ENCODE assay signal across 8 cellular contexts in the genomic region with DNA sequence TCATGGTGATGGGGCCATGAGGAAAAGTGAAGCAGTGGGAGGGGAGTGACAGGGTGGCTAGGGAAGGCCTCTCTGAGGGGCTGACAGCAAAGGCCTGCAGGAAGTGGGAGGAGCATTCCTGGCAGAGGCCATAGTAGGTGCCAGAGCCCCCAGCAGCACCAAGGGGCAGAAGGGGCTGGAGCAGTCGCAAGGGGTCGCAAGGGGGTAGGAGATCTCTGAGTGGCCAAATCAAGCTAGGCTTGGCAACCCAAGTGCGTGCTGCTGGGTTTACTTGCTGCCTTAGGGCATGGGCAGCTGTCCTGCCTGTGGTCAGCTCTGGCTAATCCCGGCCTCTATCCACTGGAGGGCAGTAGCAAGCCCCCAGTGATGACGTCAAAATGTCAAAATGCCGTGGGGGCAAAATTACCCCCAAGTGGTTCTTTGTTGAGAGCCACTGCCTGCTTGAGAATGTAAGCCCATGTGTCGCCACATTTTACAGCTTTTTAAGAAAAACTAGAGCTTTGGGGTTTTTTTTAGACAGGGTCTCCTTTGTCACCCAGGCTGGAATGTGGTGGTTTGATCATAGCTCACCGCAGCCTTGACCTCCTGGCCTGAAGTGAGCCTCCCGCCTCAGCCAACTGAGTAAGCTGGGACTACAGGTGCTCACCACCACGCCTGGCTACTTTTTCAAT. TPM values are rescaled to one million over a fixed set of nuclear protein-coding genes. Genes with fewer than 3 reads are reported as not detected.
DNase-seq lines count a peak whose midpoint lies in the region; ATAC-seq, FAIRE-seq and TF ChIP-seq lines count a peak whose summit lies in the region.

No MANE protein-coding gene starts in this region.

- H2BK120ac ChIP-seq in IMR-90 (ENCODE audit: low read depth, low read length): peak overlapping the region; percentile 88

- H3K79me1 ChIP-seq in IMR-90 (ENCODE audit: low read depth in 1 of 2, low read length in 2 of 2): peaks cover 14 to 73% of the 10 kb centered on the region in 2 experiments

- no TSS peak for BruUV-seq in IMR-90 (replicated peaks; lab: Mats Ljungman, UMichigan)

- CTCF ChIA-PET in IMR-90 (lab: Yijun Ruan, JAX): interaction anchor here (0.6 to 1.4 kb wide), 4 partner anchors 11 to 113 kb away, joined by 3 to 5 read pairs (median 4); no protein-coding TSS in a partner anchor

- H3F3A ChIP-seq in DOHH2 (ENCODE audit: control insufficient read depth, insufficient read depth): peaks cover 22% of the 10 kb centered on the region

- TF ChIP-seq EP300 in transverse colon (IDR thresholded peaks at IDR 0.05; ENCODE audit: low read depth): no peak

- H3K36me3 ChIP-seq in DOHH2 (ENCODE audit: control insufficient read depth, low read length): peaks cover 68% of the 10 kb centered on the region
- H3K36me3 ChIP-seq in IMR-90 (ENCODE audit: control insufficient read depth, insufficient read depth, low read length): peaks cover 43% of the 10 kb centered on the region
- H3K36me3 ChIP-seq in astrocyte (ENCODE audit: insufficient read depth, low read length): peaks cover 20% of the 10 kb centered on the region
- peaks cover 3% of the 10 kb centered on the region for H3K36me3 ChIP-seq in kidney epithelial cell (ENCODE audit: control insufficient read depth, insufficient read depth, low read length)
- H3K36me3 ChIP-seq in transverse colon: peaks cover 0 to 12% (median 4%) of the 10 kb centered on the region in 4 donors

- H2BK20ac ChIP-seq in IMR-90 (ENCODE audit: low read depth, low read length): peak overlapping the region; percentile 54; the same call in 1 of the 2 replicates

- in situ Hi-C loops in IMR-90 (cut with MboI; ENCODE audit: low sequenced_read_pairs): no loop called here
- in situ Hi-C loops in transverse colon (cut with MboI; ENCODE audit: low pct_ligation_motif_present in 1 of 4, low pct_unique_long_range_greater_than_20kb in 1 of 4, low sequenced_read_pairs in 3 of 4): no loop called here

- H3K4me2 ChIP-seq in DOHH2 (ENCODE audit: low read length): no peak overlapping the region
- H3K4me2 ChIP-seq in IMR-90 (ENCODE audit: low read depth, low read length): no peak overlapping the region
- peak overlapping the region; percentile 80 for H3K4me2 ChIP-seq in astrocyte (ENCODE audit: low read length)

- H3K4me1 ChIP-seq in DOHH2 (ENCODE audit: control insufficient read depth, low read length): peaks cover 26% of the 10 kb centered on the region
- peaks cover 44% of the 10 kb centered on the region for H3K4me1 ChIP-seq in IMR-90 (ENCODE audit: control insufficient read depth, insufficient read depth, low read length)
- peaks cover 60% of the 10 kb centered on the region for H3K4me1 ChIP-seq in astrocyte (ENCODE audit: insufficient read depth, low read length)
- H3K4me1 ChIP-seq in transverse colon: peaks cover 29 to 54% (median 37%) of the 10 kb centered on the region in 4 donors

- peak overlapping the region; percentile 12 for H2AK9ac ChIP-seq in IMR-90 (replicated peaks; ENCODE audit: low read depth, low read length, poor library complexity)

- H3K4ac ChIP-seq in IMR-90 (ENCODE audit: low read depth, low read length): peak overlapping the region; percentile 89

- no peaks in the 10 kb centered on the region for H3K9me3 Mint-ChIP-seq in astrocyte (ENCODE audit: unreplicated experiment)

- H3K9me1 ChIP-seq in IMR-90 (ENCODE audit: insufficient read depth, low read length): peaks cover 28% of the 10 kb centered on the region

- FAIRE-seq in astrocyte (lab: Jason Lieb, UNC): peak; percentile 63

- peaks cover 9% of the 10 kb centered on the region for H3K79me2 ChIP-seq in DOHH2 (ENCODE audit: control insufficient read depth, low read length)
- peaks cover 3% of the 10 kb centered on the region for H3K79me2 ChIP-seq in astrocyte (ENCODE audit: insufficient read depth, low read length)

- DNase-seq in IMR-90 (peak; percentile 80), astrocyte (ENCODE audit: low read depth) (peak; percentile 80), kidney epithelial cell (ENCODE audit: low read depth) (no peak), transverse colon (peak; percentile 41), DMS79 treated with DMSO at 0.1 percent for 48 hours (lab: John Stamatoyannopoulos, UW) (no peak)
- no peak for DNase-seq in activated CD4-positive, alpha-beta T cell treated with anti-CD3 and anti-CD28 coated beads, Interleukin-2, amount 50 U/mL, for 48 hours

- TF ChIP-seq RAD21 in IMR-90 (IDR thresholded peaks at IDR 0.05; ENCODE audit: low read length): peak; percentile 54

- H2AK5ac ChIP-seq in IMR-90 (ENCODE audit: low read depth, low read length): peak overlapping the region; percentile 98

- H3K27ac ChIP-seq in DOHH2 (ENCODE audit: low read depth, low read length) (no peak overlapping the region), IMR-90 (ENCODE audit: insufficient read depth, low read length) (peak overlapping the region; percentile 93), astrocyte (ENCODE audit: low read depth, low read length) (peak overlapping the region; percentile 100), transverse colon (peak overlapping the region; percentile 78 to 89 (median 83))

- H4K5ac ChIP-seq in IMR-90 (ENCODE audit: low read depth, low read length): no peak overlapping the region

- H3K23ac ChIP-seq in IMR-90 (ENCODE audit: low read depth, low read length): no peak overlapping the region

- H4K20me1 ChIP-seq in DOHH2 (ENCODE audit: control insufficient read depth, insufficient read depth, low read depth, low read length) (no peaks in the 10 kb centered on the region), IMR-90 (ENCODE audit: insufficient read depth, low read length) (peaks cover 66% of the 10 kb centered on the region), astrocyte (ENCODE audit: insufficient read depth, low read length) (peaks cover 37% of the 10 kb centered on the region)

- H3K27me3 ChIP-seq in DOHH2 (ENCODE audit: control insufficient read depth, low read length) (no peaks in the 10 kb centered on the region), IMR-90 (ENCODE audit: control insufficient read depth, insufficient read depth, low read length) (no peaks in the 10 kb centered on the region), astrocyte (ENCODE audit: insufficient read depth, low read length) (no peaks in the 10 kb centered on the region), kidney epithelial cell (ENCODE audit: control insufficient read depth, insufficient read depth, low read length) (no peaks in the 10 kb centered on the region), transverse colon (peaks cover 18% of the 10 kb centered on the region)

- H3K4me3 ChIP-seq in DOHH2 (ENCODE audit: low read length) (no peak overlapping the region), IMR-90 (ENCODE audit: insufficient read depth, low read depth, low read length) (no peak overlapping the region), astrocyte (ENCODE audit: insufficient read depth, low read depth, low read length) (no peak overlapping the region), kidney epithelial cell (ENCODE audit: low read depth, low read length) (no peak overlapping the region), transverse colon (no peak overlapping the region)

- H3K4me3 Mint-ChIP-seq in astrocyte (ENCODE audit: unreplicated experiment): peak overlapping the region; percentile 68

- H3K27me3 Mint-ChIP-seq in astrocyte (ENCODE audit: low read depth, unreplicated experiment): no peaks in the 10 kb centered on the region

- H3K36me3 Mint-ChIP-seq in astrocyte (ENCODE audit: low read depth, unreplicated experiment): peaks cover 19% of the 10 kb centered on the region

- TF ChIP-seq POLR2A in IMR-90 (IDR thresholded peaks at IDR 0.05; ENCODE audit: low read depth, low read length) (peak; percentile 56; the same call in 1 of the 2 replicates), transverse colon (IDR thresholded peaks at IDR 0.05) (no peak)

- intact Hi-C loops in IMR-90 (cut with micrococcal nuclease) (loop anchor here (1.0 kb wide), 1 partner anchor 110 kb away; no protein-coding TSS in a partner anchor), transverse colon (cut with DNase I; ENCODE audit: low total_unique reads) (no loop called here)

- H3K56ac ChIP-seq in IMR-90 (ENCODE audit: extremely low read depth, insufficient read depth, low read length): no peak overlapping the region

- POLR2A ChIA-PET in IMR-90 (lab: Charles Lee; ENCODE audit: unreplicated experiment): no interaction called here

- peak overlapping the region; percentile 78; the same call in 1 of the 2 replicates for H4K91ac ChIP-seq in IMR-90 (ENCODE audit: insufficient read depth, low read depth, low read length)

- peak overlapping the region; percentile 88 for H2BK5ac ChIP-seq in IMR-90 (ENCODE audit: low read depth, low read length, poor library complexity, severe bottlenecking)

- H2BK15ac ChIP-seq in IMR-90 (ENCODE audit: low read depth, low read length): no peak overlapping the region

- peak overlapping the region; percentile 74; the same call in 1 of the 2 replicates for H3K18ac ChIP-seq in IMR-90 (ENCODE audit: low read depth, low read length)

- dilution Hi-C loops in IMR-90 (cut with HindIII; ENCODE audit: low sequenced_read_pairs, unreplicated experiment): no loop called here

- H2AFZ ChIP-seq in IMR-90 (replicated peaks; ENCODE audit: low read length, poor library complexity): peak overlapping the region; percentile 53
- H2AFZ ChIP-seq in astrocyte (ENCODE audit: low read depth, low read length): no peak overlapping the region

- TF ChIP-seq CTCF in DOHH2 (IDR thresholded peaks at IDR 0.05; ENCODE audit: low read depth, low read length, poor library complexity, severe bottlenecking) (peak; percentile 58), IMR-90 (conservative IDR thresholded peaks at IDR 0.05; ENCODE audit: low read depth, low read length) (peak; percentile 82), astrocyte (IDR thresholded peaks at IDR 0.05; ENCODE audit: insufficient read depth, low read depth, low read length) (peak; percentile 70), kidney epithelial cell (IDR thresholded peaks at IDR 0.05; ENCODE audit: insufficient read depth, low read length, poor library complexity, severe bottlenecking) (peak; percentile 82), transverse colon (IDR thresholded peaks at IDR 0.05) (peak; percentile 37 to 55 (median 49))

- H4K8ac ChIP-seq in IMR-90 (ENCODE audit: low read depth in 2 of 2, low read length in 2 of 2): peak overlapping the region in 1 of 2 experiments; percentile 70; a peak in 2 of 4 replicates

- 50% methylated on average over 1 of the region's 10 CpGs; no CpG with 5 or more reads in 1 of the 2 experiments for WGBS in IMR-90 (ENCODE audit: extremely low coverage in 2 of 2, insufficient read length in 1 of 2), 2 experiments
- 60 to 80% methylated on average over 1 to 10 of the region's 10 CpGs for WGBS in transverse colon (ENCODE audit: low coverage in 1 of 2), 2 donors

- no peaks in the 10 kb centered on the region for H3K9me2 ChIP-seq in DOHH2 (replicated peaks; ENCODE audit: control insufficient read depth, low read length)

- peaks cover 49% of the 10 kb centered on the region for H3K4me1 Mint-ChIP-seq in astrocyte (ENCODE audit: low read depth, unreplicated experiment)

- H3K9me3 ChIP-seq in DOHH2 (ENCODE audit: control insufficient read depth, insufficient read depth, low read length) (no peaks in the 10 kb centered on the region), IMR-90 (ENCODE audit: control insufficient read depth, insufficient read depth, low read length) (no peaks in the 10 kb centered on the region), astrocyte (ENCODE audit: insufficient read depth, low read depth, low read length) (no peaks in the 10 kb centered on the region), transverse colon (no peaks in the 10 kb centered on the region)

- peak overlapping the region; percentile 9; the same call in 1 of the 2 replicates for H3K9ac ChIP-seq in IMR-90 (ENCODE audit: low read depth, low read length)
- peak overlapping the region; percentile 92 for H3K9ac ChIP-seq in astrocyte (ENCODE audit: low read length)

- no peak overlapping the region for H3K14ac ChIP-seq in IMR-90 (replicated peaks; ENCODE audit: low read depth, low read length)

- ATAC-seq in IMR-90 (ENCODE audit: low read depth): peak; percentile 16
- ATAC-seq in HG03469 (IDR thresholded peaks at IDR 0.05; ENCODE audit: unreplicated experiment): no peak

- H3K27ac Mint-ChIP-seq in astrocyte (ENCODE audit: unreplicated experiment): peak overlapping the region; percentile 99

RNA-seq across cellular contexts. Expression of a gene that starts 11.8 kb away (rescaled TPM):
- total RNA-seq in IMR-90 (2012; rRNA removed) (4.1 and 5.8 TPM in 2 replicates), astrocyte (15.2 and 18.1 TPM in 2 replicates), kidney epithelial cell (14.8 and 17.3 TPM in 2 replicates), transverse colon (10 to 100 TPM; 10.1 to 22.4 (median 15.4) TPM)
- 11.0 and 11.9 TPM in 2 replicates for polyA plus RNA-seq in IMR-90 (2012; rRNA removed)
- polyA plus RNA-seq in IMR-90 (2012; cell fraction: cytosol; rRNA removed): 8.9 and 11.5 TPM in 2 replicates
- 14.3 and 15.7 TPM in 2 replicates for polyA plus RNA-seq in IMR-90 (2012; cell fraction: nucleus; rRNA removed; ENCODE audit: low replicate concordance)

RNA-seq across cellular contexts. Expression of a gene that starts 32.0 kb away (rescaled TPM):
- total RNA-seq in IMR-90 (2012; rRNA removed) (3.2 and 3.9 TPM in 2 replicates), astrocyte (155 and 199 TPM in 2 replicates), kidney epithelial cell (25.7 and 35.2 TPM in 2 replicates), transverse colon (10 to 100 TPM in 2 of 4 donors, 1 to 10 TPM in 2; 4.4 to 30.3 (median 9.7) TPM)
- polyA plus RNA-seq in IMR-90 (2012; rRNA removed): 26.7 and 27.8 TPM in 2 replicates
- polyA plus RNA-seq in IMR-90 (2012; cell fraction: cytosol; rRNA removed): 26.6 and 36.6 TPM in 2 replicates
- polyA plus RNA-seq in IMR-90 (2012; cell fraction: nucleus; rRNA removed; ENCODE audit: low replicate concordance): 47.5 and 90.5 TPM in 2 replicates

RNA-seq across cellular contexts. Expression of a gene that starts 42.2 kb away (rescaled TPM):
- total RNA-seq in IMR-90 (2012; rRNA removed): 4.7 and 6.1 TPM in 2 replicates
- polyA plus RNA-seq in IMR-90 (2012; rRNA removed): 9.7 and 11.5 TPM in 2 replicates
- 10.3 and 13.1 TPM in 2 replicates for polyA plus RNA-seq in IMR-90 (2012; cell fraction: cytosol; rRNA removed)
- polyA plus RNA-seq in IMR-90 (2012; cell fraction: nucleus; rRNA removed; ENCODE audit: low replicate concordance): 4.0 and 7.2 TPM in 2 replicates
- total RNA-seq in astrocyte: 5.5 and 5.9 TPM in 2 replicates
- 4.5 and 5.7 TPM in 2 replicates for total RNA-seq in kidney epithelial cell
- 1 to 10 TPM in 2 of 4 donors, not detected in 2; 6.4 to 9.3 TPM for total RNA-seq in transverse colon

RNA-seq across cellular contexts. Expression of a gene that starts 54.6 kb away (rescaled TPM):
- total RNA-seq in IMR-90 (2012; rRNA removed) (1.4 and 1.9 TPM in 2 replicates), astrocyte (7.4 and 8.9 TPM in 2 replicates), kidney epithelial cell (1.6 and 4.6 TPM in 2 replicates), transverse colon (10 to 100 TPM in 1 of 4 donors, 1 to 10 TPM in 2, not detected in 1; 4.8 to 11.4 (median 9.4) TPM)
- 4.8 and 5.5 TPM in 2 replicates for polyA plus RNA-seq in IMR-90 (2012; rRNA removed)
- 4.8 and 7.3 TPM in 2 replicates for polyA plus RNA-seq in IMR-90 (2012; cell fraction: cytosol; rRNA removed)
- 28.2 and 31.9 TPM in 2 replicates for polyA plus RNA-seq in IMR-90 (2012; cell fraction: nucleus; rRNA removed; ENCODE audit: low replicate concordance)

RNA-seq across cellular contexts. Expression of a gene that starts 57.6 kb away (rescaled TPM):
- total RNA-seq in IMR-90 (2012; rRNA removed) (50.7 and 56.1 TPM in 2 replicates), astrocyte (164 and 174 TPM in 2 replicates), kidney epithelial cell (132 and 142 TPM in 2 replicates), transverse colon (100 to 1,000 TPM; 115 to 296 (median 145) TPM)
- polyA plus RNA-seq in IMR-90 (2012; rRNA removed): 67.3 and 68.1 TPM in 2 replicates
- polyA plus RNA-seq in IMR-90 (2012; cell fraction: cytosol; rRNA removed): 51.7 and 53.7 TPM in 2 replicates
- polyA plus RNA-seq in IMR-90 (2012; cell fraction: nucleus; rRNA removed; ENCODE audit: low replicate concordance): 65.4 and 102 TPM in 2 replicates

Comparison
In these comparisons a context has a peak if more than half of its experiments do, and no peak if none do; other contexts are left out.
1. DNase-seq: peak in IMR-90 (single experiment), astrocyte (single experiment) and transverse colon (single experiment); none in kidney epithelial cell (single experiment), DMS79 treated with DMSO at 0.1 percent for 48 hours (single experiment) and activated CD4-positive, alpha-beta T cell treated with anti-CD3 and anti-CD28 coated beads, Interleukin-2, amount 50 U/mL, for 48 hours (0 of 2).
2. Peak in every context shown above with its lines, with median percentiles within 50 percentile points of each other: CTCF ChIP-seq.